30 cellular contexts compared by ENCODE assay signal in the genomic region with DNA sequence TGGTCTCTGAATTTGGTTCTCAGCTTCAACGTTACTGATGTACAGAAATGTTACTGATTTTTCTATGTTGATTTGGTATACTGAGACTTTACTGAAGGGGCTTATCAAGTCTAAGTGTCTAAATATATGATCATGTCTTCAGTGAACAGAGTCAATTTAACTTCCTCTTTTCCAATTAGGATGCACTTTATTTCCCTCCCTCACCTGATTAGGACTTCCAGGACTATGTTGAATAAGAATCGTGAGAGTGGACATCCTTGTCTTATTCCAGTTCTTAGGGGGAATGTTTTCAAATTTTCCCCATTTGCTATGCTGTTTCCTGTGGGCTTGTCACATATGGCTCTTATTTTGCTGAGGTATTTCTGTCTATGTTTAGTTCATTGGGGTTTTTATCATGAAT.
DNase-seq lines count a peak whose midpoint lies in the region; ATAC-seq, FAIRE-seq and TF ChIP-seq lines count a peak whose summit lies in the region.
"Had no signal": no experiment of that assay in that cellular context is flagged by ENCODE, and none has a peak within 500 bp of the region (broad histone marks: within the 10 kb centered on the region; RNA-seq: fewer than 3 reads in every experiment).

No MANE protein-coding gene starts in this region.

- H3K4me3 ChIP-seq in HEK293 (ENCODE audit: low read depth, low read length) (no peak overlapping the region), K562 (no peak overlapping the region)
- H3K4me3 ChIP-seq: A549; BLaER1; BLaER1 treated with 17β-estradiol and CSF1 and Interleukin-3, amounts not matched to agents 10 nM and 100 nM had no signal

- H3K4me1 ChIP-seq in HEK293 (ENCODE audit: control insufficient read depth, insufficient read depth, low read length) = no peaks in the 10 kb centered on the region
- H3K4me1 ChIP-seq in K562 (replicated peaks in 1 of 2; ENCODE audit: control insufficient read depth in 2 of 2, insufficient read depth in 2 of 2, low read length in 2 of 2) = no peaks in the 10 kb centered on the region
- H3K4me1 ChIP-seq: A549; BLaER1; BLaER1 treated with 17β-estradiol and CSF1 and Interleukin-3, amounts not matched to agents 10 nM and 100 nM; Caco-2 had no signal

- CTCF ChIA-PET in HEK293 (lab: Yijun Ruan, JAX) = no interaction called here
- CTCF ChIA-PET in K562 (lab: Yijun Ruan, JAX; ENCODE audit: low intra/inter-chr PET ratio) = no interaction called here

- no peak for ATAC-seq in K562
- ATAC-seq in GM18502 (IDR thresholded peaks at IDR 0.05; ENCODE audit: poor library complexity, unreplicated experiment) = no peak
- ATAC-seq: A549; CD8-positive, alpha-beta T cell had no signal

- DNase-seq in K562 (ENCODE audit: extremely low read depth in 1 of 4, low spot score in 3 of 4) (no peak), DMS79 (lab: John Stamatoyannopoulos, UW) (no peak)
- DNase-seq: 8988T; ACHN; AML-193; BE2C; C1 segment of cervical spinal cord; Caco-2; Calu3; CD4-positive, alpha-beta memory T cell; CD4-positive, alpha-beta T cell; CD4-positive, CD25-positive, alpha-beta regulatory T cell; CD8-positive, alpha-beta memory T cell; CD8-positive, alpha-beta T cell; COR-L47; DMS 273 treated with DMSO at 0.1 percent for 48 hours; DMS153; DMS53; DMS79 treated with DMSO at 0.1 percent for 48 hours; DND-41; EL had no signal

- in situ Hi-C loops in K562 (cut with MboI) = no loop called here

- POLR2A ChIA-PET in HEK293 (lab: Yijun Ruan, JAX) = no interaction called here
- POLR2A ChIA-PET in K562 (lab: Yijun Ruan, JAX) = no interaction called here

- no peak for FAIRE-seq in K562 (lab: Jason Lieb, UNC)
- FAIRE-seq: A204.1, A549, D721Med had no signal

- H3K27me3 ChIP-seq in K562 (ENCODE audit: control insufficient read depth in 2 of 2, insufficient read depth in 2 of 2, low read length in 2 of 2) = no peaks in the 10 kb centered on the region
- H3K27me3 ChIP-seq: BE2C; BLaER1; BLaER1 treated with 17β-estradiol and CSF1 and Interleukin-3, amounts not matched to agents 10 nM and 100 nM had no signal

- H2AFZ ChIP-seq in K562 (ENCODE audit: low read depth, low read length) = no peak overlapping the region

- WGBS in K562 (ENCODE audit: insufficient coverage, low coverage, missing lambda C conversion rate) = 5% methylated on average over 2 of the region's 2 CpGs

- intact Hi-C loops in K562 (cut with micrococcal nuclease) = no loop called here

- no peak for TF ChIP-seq POLR2A in K562 (conservative IDR thresholded peaks at IDR 0.05)

- no TSS peak for BruUV-seq in K562 (replicated peaks; lab: Mats Ljungman, UMichigan)

- H3K9me3 ChIP-seq in HEK293 (ENCODE audit: control insufficient read depth, insufficient read depth, low read depth, low read length) (no peaks in the 10 kb centered on the region), K562 (replicated peaks; ENCODE audit: control insufficient read depth, insufficient read depth, low read depth, low read length) (no peaks in the 10 kb centered on the region)
- H3K9me3 ChIP-seq: Caco-2 had no signal

- TF ChIP-seq RAD21 in K562 (CRISPR knock-in tag; conservative IDR thresholded peaks at IDR 0.05 in 1 of 2, IDR thresholded peaks at IDR 0.05 in 1 of 2) = no peak

- H3K36me3 ChIP-seq in HEK293 (ENCODE audit: control insufficient read depth in 2 of 2, insufficient read depth in 1 of 2, low read length in 2 of 2) (no peaks in the 10 kb centered on the region), K562 (ENCODE audit: control insufficient read depth, insufficient read depth, low read length) (no peaks in the 10 kb centered on the region)
- H3K36me3 ChIP-seq: BE2C; BLaER1; BLaER1 treated with 17β-estradiol and CSF1 and Interleukin-3, amounts not matched to agents 10 nM and 100 nM had no signal

- no peaks in the 10 kb centered on the region for H4K20me1 ChIP-seq in K562 (replicated peaks; ENCODE audit: control insufficient read depth, insufficient read depth, low read length)
- H4K20me1 ChIP-seq: BLaER1; BLaER1 treated with 17β-estradiol and CSF1 and Interleukin-3, amounts not matched to agents 10 nM and 100 nM had no signal

- H3K27ac ChIP-seq in HEK293 (ENCODE audit: extremely low read depth, low read depth, low read length) (no peak overlapping the region), K562 (ENCODE audit: extremely low read depth, low read depth, low read length) (no peak overlapping the region)
- H3K27ac ChIP-seq: 22Rv1; A549; BLaER1; BLaER1 treated with 17β-estradiol and CSF1 and Interleukin-3, amounts not matched to agents 10 nM and 100 nM; C4-2B had no signal

- H3K79me2 ChIP-seq in K562 (ENCODE audit: control insufficient read depth, insufficient read depth, low read length) = no peaks in the 10 kb centered on the region

- TF ChIP-seq EP300 in K562 (IDR thresholded peaks at IDR 0.05; ENCODE audit: low read length) = no peak

- H3K4me2 ChIP-seq in K562 (ENCODE audit: insufficient read depth, low read length) = no peak overlapping the region
- H3K4me2 ChIP-seq: A549; BLaER1; BLaER1 treated with 17β-estradiol and CSF1 and Interleukin-3, amounts not matched to agents 10 nM and 100 nM had no signal

- no peaks in the 10 kb centered on the region for H3K9me1 ChIP-seq in K562 (ENCODE audit: control insufficient read depth, insufficient read depth, low read length)

- no peak for TF ChIP-seq CTCF in HEK293 (tag by site-specific recombination; IDR thresholded peaks at IDR 0.05)
- TF ChIP-seq CTCF in K562 (IDR thresholded peaks at IDR 0.05 in 2 of 3, conservative IDR thresholded peaks at IDR 0.05 in 1 of 3; ENCODE audit: insufficient read depth in 2 of 3, low read depth in 1 of 3, low read length in 3 of 3) = no peak

- H3K9ac ChIP-seq in K562 (ENCODE audit: insufficient read depth in 1 of 2, low read depth in 2 of 2, low read length in 2 of 2) = no peak overlapping the region
- H3K9ac ChIP-seq: BLaER1; BLaER1 treated with 17β-estradiol and CSF1 and Interleukin-3, amounts not matched to agents 10 nM and 100 nM had no signal

TF ChIP-seq in HEK293, 187 proteins besides CTCF, POLR2A, EP300 and RAD21:
- TF ChIP-seq ZNF10 (tag by site-specific recombination; IDR thresholded peaks at IDR 0.05) (peak; percentile 67; the same call in 1 of the 2 replicates), SETDB1 (IDR thresholded peaks at IDR 0.05; ENCODE audit: insufficient read length, low read length) (no peak), ZNF184 (tag by site-specific recombination; IDR thresholded peaks at IDR 0.05) (no peak), ZXDB (tag by site-specific recombination; IDR thresholded peaks at IDR 0.05) (no peak), ZNF701 (tag by site-specific recombination; IDR thresholded peaks at IDR 0.05) (no peak)

TF ChIP-seq in K562, 482 proteins besides CTCF, POLR2A, EP300 and RAD21:
- TF ChIP-seq ZNF134 (CRISPR knock-in tag; conservative IDR thresholded peaks at IDR 0.05) (peak; percentile 80), MCM3 (IDR thresholded peaks at IDR 0.05) (no peak)
